Comparison of ENCODE assay signal across 10 cellular contexts in genomic region chr2:174553811-174554493, GRCh38. TPM values are rescaled to one million over a fixed set of nuclear protein-coding genes. Genes with fewer than 3 reads are reported as not detected.
DNase-seq lines count a peak whose midpoint lies in the region; ATAC-seq and TF ChIP-seq lines count a peak whose summit lies in the region.
"Had no signal": no experiment of that assay in that cellular context is flagged by ENCODE, and none has a peak within 500 bp of the region (broad histone marks: within the 10 kb centered on the region; RNA-seq: fewer than 3 reads in every experiment).

No MANE protein-coding gene starts in this region.

- H3K27ac Mint-ChIP-seq in CD14-positive monocyte (peak overlapping the region in 6 of 7 donors; percentile 30 to 72 (median 50)), IgD-negative memory B cell (peak overlapping the region; percentile 74 to 95 (median 87)), HFFc6 (no peak overlapping the region)

- no peak for DNase-seq in CD14-positive monocyte (ENCODE audit: low spot score)
- peak; percentile 33 for DNase-seq in activated effector memory CD4-positive, alpha-beta T cell treated with Interleukin-2 at 50 U/mL for 16 hours
- no peak for DNase-seq in HFFc6
- no peak for DNase-seq in kidney tubule cell (ENCODE audit: low spot score)
- DNase-seq in SK-N-DZ (ENCODE audit: low spot score): no peak
- DNase-seq: C1 segment of cervical spinal cord, NCI-H1105 treated with DMSO at 0.1 percent for 48 hours had no signal

- TF ChIP-seq CTCF in CD14-positive monocyte (IDR thresholded peaks at IDR 0.05) (no peak), HFFc6 (IDR thresholded peaks at IDR 0.05) (no peak)

- H3K9me3 Mint-ChIP-seq in CD14-positive monocyte (no peaks in the 10 kb centered on the region), IgD-negative memory B cell (no peaks in the 10 kb centered on the region), HFFc6 (peaks cover 6% of the 10 kb centered on the region; the same call in 1 of the 2 replicates)

- intact Hi-C loops in CD14-positive monocyte (cut with micrococcal nuclease): no loop called here

- H3K4me1 Mint-ChIP-seq in CD14-positive monocyte: peaks cover 10% of the 10 kb centered on the region
- peaks cover 20 to 28% (median 27%) of the 10 kb centered on the region in 3 donors for H3K4me1 Mint-ChIP-seq in IgD-negative memory B cell
- H3K4me1 Mint-ChIP-seq in HFFc6 (ENCODE audit: low read depth): no peaks in the 10 kb centered on the region

- H3K36me3 Mint-ChIP-seq in CD14-positive monocyte (peaks cover 14 to 28% of the 10 kb centered on the region in 2 donors), IgD-negative memory B cell (peaks cover 2% of the 10 kb centered on the region), HFFc6 (ENCODE audit: low read depth) (0 out of 2 replicates have a peak, but pooled peaks cover 4% of the 10 kb centered on the region)

- ATAC-seq in GM19395 (IDR thresholded peaks at IDR 0.05; ENCODE audit: unreplicated experiment) (peak; percentile 90), HG03097 (IDR thresholded peaks at IDR 0.05; ENCODE audit: low FRiP score, unreplicated experiment) (no peak)

- peaks cover 0 to 3% (median 0%) of the 10 kb centered on the region in 3 donors for H3K27me3 Mint-ChIP-seq in CD14-positive monocyte (ENCODE audit: low read depth in 3 of 3)
- no peaks in the 10 kb centered on the region for H3K27me3 Mint-ChIP-seq in IgD-negative memory B cell
- H3K27me3 Mint-ChIP-seq in HFFc6 (ENCODE audit: insufficient read depth): peaks cover 2% of the 10 kb centered on the region; the same call in 1 of the 2 replicates

- H3K4me3 Mint-ChIP-seq in CD14-positive monocyte: no peak overlapping the region
- H3K4me3 Mint-ChIP-seq in IgD-negative memory B cell: peak overlapping the region in 3 of 4 donors; percentile 5 to 86 (median 70)
- H3K4me3 Mint-ChIP-seq in HFFc6: no peak overlapping the region

RNA-seq across cellular contexts. Expression of gene WIPF1, which starts 43.7 kb away (rescaled TPM):
- polyA plus RNA-seq in CD14-positive monocyte: 10 to 100 TPM; 43.9 to 74.3 TPM
- polyA plus RNA-seq in IgD-negative memory B cell: 120 TPM
- total RNA-seq in HFFc6 (2021; fragmentation: NEBNext Ultra II Directional; extraction: Animal tissue kit (Norgen Biotek cat#: 25700)): 10 to 100 TPM; 33.0 to 41.7 (median 38.5) TPM
- polyA plus RNA-seq in SK-N-DZ (2014; cell fraction: cytosol; rRNA removed): 9.1 and 11.0 TPM in 2 replicates
- 4.4 and 5.4 TPM in 2 replicates for polyA plus RNA-seq in SK-N-DZ (2014; cell fraction: nucleus; rRNA removed)

Comparison
In these comparisons a context has a peak if more than half of its experiments do, and no peak if none do; other contexts are left out.
1. H3K4me3 Mint-ChIP-seq: peak in IgD-negative memory B cell (3 of 4); none in CD14-positive monocyte (0 of 2) and HFFc6 (single experiment).